ENCODE assay signal across 8 cellular contexts in genomic region chr6:36546958-36547645, GRCh38. TPM values are rescaled to one million over a fixed set of nuclear protein-coding genes. Genes with fewer than 3 reads are reported as not detected.
DNase-seq lines count a peak whose midpoint lies in the region; ATAC-seq, FAIRE-seq and TF ChIP-seq lines count a peak whose summit lies in the region.

Gene STK38, minus strand, starts transcription at chr6:36547479. Its CDS starts 7,277 bp downstream, at chr6:36540202.

- peak; percentile 48 for FAIRE-seq in urothelium cell line (lab: Jason Lieb, UNC)

- WGBS in right cardiac atrium = under 1% methylated on average over 51 of the region's 51 CpGs

- H3K4me1 ChIP-seq in right cardiac atrium (ENCODE audit: control insufficient read depth, insufficient read depth, low read length) = peaks cover 5% of the 10 kb centered on the region

- H3K4me3 ChIP-seq in right cardiac atrium (ENCODE audit: low read length) = peak within 1 kb of the TSS; percentile 97

- intact Hi-C loops in T-helper 2 cell treated with Interferon-gamma antibody and Interleukin-4, amounts not matched to agents 100 ng/mL and 5 ng/mL, for 36 hours (cut with micrococcal nuclease) = loop anchor here (1.0 to 5.0 kb wide), 4 partner anchors 47 to 440 kb away; partner anchors contain the start of genes MTCH1 and SRSF3
- intact Hi-C loops in right cardiac atrium (cut with DNase I) = loop anchor here in 3 of 4 donors (5.0 to 10.0 kb wide), 3 partner anchors 40 to 48 kb away; partner anchors contain the start of gene SRSF3 (in 2 of the 3)

- peak; percentile 41 for TF ChIP-seq CTCF in GM13977 (IDR thresholded peaks at IDR 0.05; ENCODE audit: extremely low read depth, insufficient read depth, missing control alignments)

- in situ Hi-C loops in GM13977 (cut with MboI; ENCODE audit: low pct_unique_long_range_greater_than_20kb, low sequenced_read_pairs, unreplicated experiment) = no loop called here

- ATAC-seq in HG02970 (IDR thresholded peaks at IDR 0.05; ENCODE audit: low FRiP score, unreplicated experiment) (peak; percentile 84), right cardiac atrium (peak; percentile 97 to 98)

- H3K27ac ChIP-seq in right cardiac atrium (ENCODE audit: low read length) = peak within 1 kb of the TSS; percentile 98

- H3K9me3 ChIP-seq in right cardiac atrium (ENCODE audit: control insufficient read depth, low read length) = no peaks in the 10 kb centered on the region

- H3K27me3 ChIP-seq in right cardiac atrium (ENCODE audit: control insufficient read depth, insufficient read depth) = no peaks in the 10 kb centered on the region

- DNase-seq in GM13977 (ENCODE audit: low spot score) (peak; percentile 95), NCI-H1930 (lab: John Stamatoyannopoulos, UW) (peak; percentile 73 to 87), anterior cingulate cortex (lab: John Stamatoyannopoulos, UW) (peak in 57 of 58 donors; percentile 38 to 90 (median 82)), right cardiac atrium (peak; percentile 94 to 97 (median 97)), pulmonary artery endothelial cell (ENCODE audit: low read depth, low spot score) (peak; percentile 46), urothelium cell line (ENCODE audit: low spot score) (peak; percentile 99)

RNA-seq across cellular contexts. Expression of gene STK38, which starts in this region (rescaled TPM):
- total RNA-seq in T-helper 2 cell treated with Interferon-gamma antibody and Interleukin-4, amounts not matched to agents 100 ng/mL and 5 ng/mL, for 36 hours = 75.8 and 76.7 TPM in 2 replicates
- total RNA-seq in right cardiac atrium (10 to 100 TPM; 20.0 to 23.7 (median 22.7) TPM), pulmonary artery endothelial cell (10.3 and 17.6 TPM in 2 replicates)
- 12.2 TPM for polyA plus RNA-seq in right cardiac atrium

Comparison
In these comparisons a context has a peak if more than half of its experiments do, and no peak if none do; other contexts are left out.
1. Peak in every context shown above with its lines: DNase-seq, ATAC-seq, H3K4me3 ChIP-seq and H3K27ac ChIP-seq.
2. DNase-seq: peak in every context shown above with its lines; median percentile 99 in urothelium cell line; 97 in right cardiac atrium; 95 in GM13977; 82 in anterior cingulate cortex; 80 in NCI-H1930; 46 in pulmonary artery endothelial cell.